In genomic region chr20:63642518-63643247, GRCh38 we compare ENCODE assay signal across 9 cellular contexts. TPM values are rescaled to one million over a fixed set of nuclear protein-coding genes. Genes with fewer than 3 reads are reported as not detected.
DNase-seq lines count a peak whose midpoint lies in the region; ATAC-seq, FAIRE-seq and TF ChIP-seq lines count a peak whose summit lies in the region.
"Had no signal": no experiment of that assay in that cellular context is flagged by ENCODE, and none has a peak within 500 bp of the region (broad histone marks: within the 10 kb centered on the region; RNA-seq: fewer than 3 reads in every experiment).

No MANE protein-coding gene starts in this region.

- peaks cover 23% of the 10 kb centered on the region for H3K27me3 Mint-ChIP-seq in nephron progenitor cell (ENCODE audit: low read depth, poor library complexity)

- TF ChIP-seq CTCF in choroid plexus epithelial cell (conservative IDR thresholded peaks at IDR 0.05; ENCODE audit: low read depth, low read length) (no peak), nephron progenitor cell (IDR thresholded peaks at IDR 0.05) (no peak)

- no peaks in the 10 kb centered on the region for H3K27me3 ChIP-seq in HUES48 (ENCODE audit: control insufficient read depth, insufficient read depth, low read length)

- DNase-seq in COLO668 (lab: John Stamatoyannopoulos, UW; ENCODE audit: unreplicated experiment) (peak; percentile 55), choroid plexus epithelial cell (ENCODE audit: low read depth) (no peak), nephron progenitor cell (peak; percentile 44), left lobe of liver (ENCODE audit: low spot score) (no peak), GM12892 (ENCODE audit: insufficient read length) (no peak), DMS114 treated with DMSO at 0.1 percent for 48 hours (lab: John Stamatoyannopoulos, UW; ENCODE audit: unreplicated experiment) (no peak), RCC 7860 (ENCODE audit: low spot score) (no peak)

- H3K9me3 Mint-ChIP-seq in nephron progenitor cell, result no peaks in the 10 kb centered on the region

- H3K9me3 ChIP-seq in HUES48 (ENCODE audit: control insufficient read depth, insufficient read depth, low read length), result no peaks in the 10 kb centered on the region

- peaks cover 14% of the 10 kb centered on the region for H3K4me1 Mint-ChIP-seq in nephron progenitor cell

- H3K4me3 Mint-ChIP-seq in nephron progenitor cell, result peak overlapping the region; percentile 80

- no peak overlapping the region for H3K27ac Mint-ChIP-seq in nephron progenitor cell

- peak overlapping the region; percentile 55 for H3K9ac ChIP-seq in HUES48 (ENCODE audit: low read depth, low read length)

- peaks cover 2% of the 10 kb centered on the region; the same call in 1 of the 2 replicates for H3K36me3 ChIP-seq in HUES48 (ENCODE audit: control insufficient read depth, insufficient read depth, low read length)

- ATAC-seq in left lobe of liver, result no peak

- no peaks in the 10 kb centered on the region for H3K36me3 Mint-ChIP-seq in nephron progenitor cell (ENCODE audit: low read depth)

- TF ChIP-seq POLR2A in GM12892 (IDR thresholded peaks at IDR 0.05; ENCODE audit: low read depth, low read length), result no peak

- FAIRE-seq in GM12892 (lab: Jason Lieb, UNC) (no peak), RCC 7860 (lab: Jason Lieb, UNC) (no peak)

- H3K27ac ChIP-seq in HUES48 (ENCODE audit: low read depth, low read length), result peak overlapping the region; percentile 78

- peaks cover 6% of the 10 kb centered on the region; the same call in 1 of the 2 replicates for H3K4me1 ChIP-seq in HUES48 (ENCODE audit: control insufficient read depth, insufficient read depth, low read length)

- H3K4me3 ChIP-seq in HUES48 (ENCODE audit: low read depth, low read length), result peak overlapping the region; percentile 71
- peak overlapping the region; percentile 53 for H3K4me3 ChIP-seq in choroid plexus epithelial cell (ENCODE audit: low read depth, low read length)

RNA-seq across cellular contexts. Expression of gene STMN3, which starts 10.5 kb away (rescaled TPM):
- 1.5 TPM for total RNA-seq in left lobe of liver
- 2.0 TPM for polyA plus RNA-seq in GM12892 (2012; ENCODE audit: missing spikeins)

RNA-seq across cellular contexts. Expression of gene RTEL1, which starts 15.4 kb away (rescaled TPM):
- total RNA-seq in left lobe of liver, result 13.8 TPM
- polyA plus RNA-seq in GM12892 (2012; ENCODE audit: missing spikeins), result 10.9 TPM

RNA-seq across cellular contexts. Expression of gene GMEB2, which starts 15.8 kb away (rescaled TPM):
- 4.5 TPM for total RNA-seq in left lobe of liver
- 3.2 TPM for polyA plus RNA-seq in GM12892 (2012; ENCODE audit: missing spikeins)

RNA-seq across cellular contexts. Expression of gene TNFRSF6B, which starts 53.8 kb away (rescaled TPM):
- total RNA-seq in left lobe of liver, result 0.40 TPM
- not detected for polyA plus RNA-seq in GM12892 (2012; ENCODE audit: missing spikeins)
- total RNA-seq: activated CD8-positive, alpha-beta memory T cell treated with anti-CD3 and anti-CD28 coated beads for 36 hours had no signal

Comparison
In these comparisons a context has a peak if more than half of its experiments do, and no peak if none do; other contexts are left out.
1. DNase-seq: peak in COLO668 (single experiment) and nephron progenitor cell (single experiment); none in choroid plexus epithelial cell (single experiment), left lobe of liver (single experiment), GM12892 (single experiment), DMS114 treated with DMSO at 0.1 percent for 48 hours (single experiment) and RCC 7860 (single experiment).